ENCODE assay signal across 8 cellular contexts in genomic region chr5:139294372-139295165, GRCh38. TPM values are rescaled to one million over a fixed set of nuclear protein-coding genes. Genes with fewer than 3 reads are reported as not detected.
DNase-seq lines count a peak whose midpoint lies in the region; TF ChIP-seq lines count a peak whose summit lies in the region.

No MANE protein-coding gene starts in this region.

- DNase-seq in GM06990 (ENCODE audit: extremely low read depth, insufficient read length) (peak; percentile 84), H7 (peak; percentile 61), M059J (ENCODE audit: low read depth) (peak; percentile 83), T-helper 1 cell (peak in 4 of 5 donors; percentile 32 to 58 (median 51)), astrocyte of the spinal cord (ENCODE audit: low read depth, low spot score) (peak; percentile 88), hippocampal formation (lab: John Stamatoyannopoulos, UW) (peak; percentile 72 to 81), retina (peak; percentile 94), OCI-M2 (lab: John Stamatoyannopoulos, UW; ENCODE audit: unreplicated experiment) (no peak)

- TF ChIP-seq CTCF in GM06990 (IDR thresholded peaks at IDR 0.05; ENCODE audit: insufficient read depth, low read length, poor library complexity, severe bottlenecking) (peak; percentile 57), astrocyte of the spinal cord (IDR thresholded peaks at IDR 0.05; ENCODE audit: low read depth, low read length) (peak; percentile 40)

- in situ Hi-C loops in astrocyte of the spinal cord (cut with HindIII; ENCODE audit: low sequenced_read_pairs) = no loop called here

- no peaks in the 10 kb centered on the region for H3K27me3 ChIP-seq in GM06990 (replicated peaks; ENCODE audit: control insufficient read depth, insufficient read depth, low read length)
- no peaks in the 10 kb centered on the region for H3K27me3 ChIP-seq in H7 (ENCODE audit: control insufficient read depth, insufficient read depth, low read length)

- H3K4me3 ChIP-seq in GM06990 (replicated peaks; ENCODE audit: low read depth, low read length) (peak overlapping the region; percentile 96), H7 (ENCODE audit: insufficient read depth, low read depth, low read length) (peak overlapping the region; percentile 99), astrocyte of the spinal cord (ENCODE audit: low read depth, low read length) (peak overlapping the region; percentile 95)

- no peaks in the 10 kb centered on the region; the same call in 1 of the 2 replicates for H3K36me3 ChIP-seq in GM06990 (ENCODE audit: control insufficient read depth, insufficient read depth, low read length)
- H3K36me3 ChIP-seq in H7 (replicated peaks; ENCODE audit: control insufficient read depth, insufficient read depth, low read length) = no peaks in the 10 kb centered on the region; the same call in none of the 2 replicates

RNA-seq across cellular contexts. Expression of gene MATR3, which starts 1.0 kb away (rescaled TPM):
- total RNA-seq in H7 (2014; rRNA removed; shearing (Covaris generic)) = 228 and 239 TPM in 2 replicates
- 144 and 237 TPM in 2 replicates for total RNA-seq in M059J (2014; rRNA removed; shearing (Covaris generic))

RNA-seq across cellular contexts. Expression of gene PAIP2, which starts 47.1 kb away (rescaled TPM):
- 50.9 and 57.0 TPM in 2 replicates for total RNA-seq in H7 (2014; rRNA removed; shearing (Covaris generic))
- 66.6 and 67.8 TPM in 2 replicates for total RNA-seq in M059J (2014; rRNA removed; shearing (Covaris generic))
